Comparison of ENCODE assay signal across 19 cellular contexts in genomic region chr3:178517665-178518366, GRCh38. TPM values are rescaled to one million over a fixed set of nuclear protein-coding genes. Genes with fewer than 3 reads are reported as not detected.
DNase-seq lines count a peak whose midpoint lies in the region; FAIRE-seq and TF ChIP-seq lines count a peak whose summit lies in the region.
"Had no signal": no experiment of that assay in that cellular context is flagged by ENCODE, and none has a peak within 500 bp of the region (broad histone marks: within the 10 kb centered on the region; RNA-seq: fewer than 3 reads in every experiment).

No MANE protein-coding gene starts in this region.

- no peak overlapping the region for H3K27ac ChIP-seq in A673 (ENCODE audit: low read depth, low read length, poor library complexity, severe bottlenecking)
- H3K27ac ChIP-seq: BLaER1 treated with 17β-estradiol and CSF1 and Interleukin-3, amounts not matched to agents 10 nM and 100 nM had no signal

- no peaks in the 10 kb centered on the region for H3K9me3 ChIP-seq in endocrine pancreas (ENCODE audit: control insufficient read depth, low read length)
- H3K9me3 ChIP-seq in A673 (ENCODE audit: low read depth, low read length, poor library complexity, severe bottlenecking) = no peaks in the 10 kb centered on the region
- H3K9me3 ChIP-seq: BLaER1 treated with 17β-estradiol and CSF1 and Interleukin-3, amounts not matched to agents 10 nM and 100 nM had no signal

- H3K4me1 ChIP-seq in endocrine pancreas (ENCODE audit: control insufficient read depth, insufficient read depth, low read length) (peaks cover 41% of the 10 kb centered on the region), A673 (ENCODE audit: insufficient read depth, low read length, poor library complexity, severe bottlenecking) (no peaks in the 10 kb centered on the region)

- intact Hi-C loops in A673 (cut with micrococcal nuclease; ENCODE audit: unreplicated experiment) = no loop called here

- H3K36me3 ChIP-seq in GM06990 (ENCODE audit: control insufficient read depth, insufficient read depth, low read length) (no peaks in the 10 kb centered on the region), endocrine pancreas (ENCODE audit: control insufficient read depth, insufficient read depth, low read length) (no peaks in the 10 kb centered on the region), A673 (ENCODE audit: insufficient read depth, low read length, poor library complexity, severe bottlenecking) (no peaks in the 10 kb centered on the region)
- H3K36me3 ChIP-seq: BLaER1 treated with 17β-estradiol and CSF1 and Interleukin-3, amounts not matched to agents 10 nM and 100 nM had no signal

- no peak overlapping the region for H3K9ac ChIP-seq in endocrine pancreas (ENCODE audit: control insufficient read depth, insufficient read depth, low read length)
- H3K9ac ChIP-seq: BLaER1 treated with 17β-estradiol and CSF1 and Interleukin-3, amounts not matched to agents 10 nM and 100 nM had no signal

- H3K27me3 ChIP-seq in GM06990 (replicated peaks; ENCODE audit: control insufficient read depth, insufficient read depth, low read length) = no peaks in the 10 kb centered on the region
- H3K27me3 ChIP-seq in endocrine pancreas (ENCODE audit: control insufficient read depth, insufficient read depth, low read length) = no peaks in the 10 kb centered on the region
- no peaks in the 10 kb centered on the region for H3K27me3 ChIP-seq in A673 (replicated peaks; ENCODE audit: insufficient read depth, low read depth, low read length, poor library complexity)
- H3K27me3 ChIP-seq: BLaER1 treated with 17β-estradiol and CSF1 and Interleukin-3, amounts not matched to agents 10 nM and 100 nM had no signal

- no peak for DNase-seq in GM06990 (ENCODE audit: extremely low read depth, insufficient read length)
- DNase-seq in GM12892 (ENCODE audit: insufficient read length) = no peak
- peak; percentile 96 for DNase-seq in NCI-H69 (lab: John Stamatoyannopoulos, UW)
- DNase-seq in HK-2 (ENCODE audit: unreplicated experiment) = no peak
- no peak for DNase-seq in A673 (ENCODE audit: low spot score)
- DNase-seq in SW 1271 (lab: John Stamatoyannopoulos, UW) = no peak
- DNase-seq in EL = no peak
- DNase-seq: CD8-positive, alpha-beta memory T cell; KG1; NCI-H1694; NCI-H226; NCI-H526 treated with DMSO at 0.1 percent for 48 hours; NK-92 treated with Interleukin-12 subunit alpha and Interleukin-12 subunit beta, amount 100 ng/mL, for 24 hours; SHP77 treated with DMSO at 0.1 percent for 48 hours had no signal

- H3K4me3 ChIP-seq in GM06990 (replicated peaks; ENCODE audit: low read depth, low read length) = peak overlapping the region; percentile 5; the same call in 1 of the 2 replicates
- peak overlapping the region; percentile 14 for H3K4me3 ChIP-seq in endocrine pancreas (ENCODE audit: control insufficient read depth, insufficient read depth, low read length)
- no peak overlapping the region for H3K4me3 ChIP-seq in A673 (ENCODE audit: low read depth, low read length, poor library complexity, severe bottlenecking)
- H3K4me3 ChIP-seq: BLaER1 treated with 17β-estradiol and CSF1 and Interleukin-3, amounts not matched to agents 10 nM and 100 nM had no signal

- TF ChIP-seq POLR2A in GM12892 (IDR thresholded peaks at IDR 0.05; ENCODE audit: low read depth, low read length) = no peak; the same call in 1 of the 2 replicates

- POLR2A ChIA-PET in A673 (lab: Charles Lee; ENCODE audit: low non-redundant PET) = no interaction called here

- peak; percentile 90 for FAIRE-seq in GM12892 (lab: Jason Lieb, UNC)

- CTCF ChIA-PET in A673 (lab: Charles Lee) = no interaction called here

- TF ChIP-seq CTCF in GM06990 (IDR thresholded peaks at IDR 0.05; ENCODE audit: insufficient read depth, low read length, poor library complexity, severe bottlenecking) (no peak), A673 (conservative IDR thresholded peaks at IDR 0.05; ENCODE audit: low read depth, low read length) (no peak)

- BruUV-seq in A673 (replicated peaks; lab: Mats Ljungman, UMichigan) = no TSS peak

RNA-seq across cellular contexts. Expression of gene KCNMB2, which starts 18.4 kb away (rescaled TPM):
- 8.6 TPM for polyA plus RNA-seq in GM12892 (2012; ENCODE audit: missing spikeins)
- not detected in 2 replicates for total RNA-seq in A673 (2021)
- total RNA-seq: CD8-positive, alpha-beta memory T cell; H4; HT-29; MCF 10A had no signal
- polyA plus RNA-seq: CD8-positive, alpha-beta memory T cell had no signal
